8 cellular contexts compared by ENCODE assay signal in the genomic region with DNA sequence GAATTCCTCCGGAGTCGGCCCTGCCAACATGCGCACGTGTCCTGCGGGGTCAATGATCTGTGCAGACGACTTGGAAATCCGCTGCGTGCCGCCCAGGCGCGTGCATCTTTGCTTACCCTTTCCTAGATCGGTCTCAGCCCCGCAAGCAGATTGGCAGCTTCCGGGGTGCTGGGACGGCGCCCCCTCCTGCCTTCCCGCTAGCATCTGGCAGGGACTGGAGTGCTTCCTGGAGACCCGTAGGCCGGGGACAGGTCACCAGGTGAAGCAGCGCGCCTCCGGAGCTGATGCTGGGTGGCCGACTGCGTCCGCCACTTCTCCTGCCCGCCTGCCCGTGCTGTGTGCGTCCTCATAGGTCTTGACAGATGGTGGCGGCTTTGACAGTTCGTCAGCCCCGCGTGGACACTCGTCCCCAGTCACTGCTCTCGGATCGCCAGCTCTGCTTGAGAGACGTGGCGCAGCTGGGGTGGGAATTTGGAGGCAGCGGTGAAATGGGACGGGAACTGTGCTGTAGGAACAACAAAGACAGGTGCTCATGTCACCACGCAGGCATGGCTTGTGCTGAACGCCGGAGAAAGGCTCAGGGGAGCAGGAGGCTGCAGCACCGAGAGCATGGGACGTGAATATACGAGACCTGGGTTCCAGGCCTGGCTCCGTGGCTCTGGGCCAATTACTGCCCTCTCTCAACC. TPM values are rescaled to one million over a fixed set of nuclear protein-coding genes. Genes with fewer than 3 reads are reported as not detected.
DNase-seq lines count a peak whose midpoint lies in the region; ATAC-seq and TF ChIP-seq lines count a peak whose summit lies in the region.

No MANE protein-coding gene starts in this region.

- peak overlapping the region; percentile 46 for H3K4me2 ChIP-seq in PC-9

- no peaks in the 10 kb centered on the region for H3K79me2 ChIP-seq in PC-9 (ENCODE audit: low read depth)

- H3K27me3 ChIP-seq in PC-9 (ENCODE audit: insufficient read depth, low read depth) (peaks cover 25% of the 10 kb centered on the region), mucosa of rectum (ENCODE audit: control insufficient read depth in 2 of 2, insufficient read depth in 2 of 2, low read length in 2 of 2) (peaks cover 26 to 27% of the 10 kb centered on the region in 2 donors), upper lobe of right lung (peaks cover 48% of the 10 kb centered on the region)

- peak overlapping the region in 1 of 2 donors; percentile 42 for H3K9ac ChIP-seq in mucosa of rectum (ENCODE audit: low read depth in 1 of 2, low read length in 2 of 2)

- CTCF ChIA-PET in PC-9 (lab: Charles Lee) = interaction anchor here (0.6 to 1.0 kb wide), 6 partner anchors 377 to 493 kb away, joined by 3 to 13 read pairs (median 5); no protein-coding TSS in a partner anchor

- H4K20me1 ChIP-seq in PC-9 (ENCODE audit: insufficient read depth) = no peaks in the 10 kb centered on the region

- no peak overlapping the region for H3K27ac ChIP-seq in PC-9
- H3K27ac ChIP-seq in mucosa of rectum (ENCODE audit: low read depth in 2 of 2, low read length in 2 of 2) = no peak overlapping the region
- no peak overlapping the region for H3K27ac ChIP-seq in upper lobe of right lung

- H3K4me1 ChIP-seq in PC-9 (replicated peaks; ENCODE audit: insufficient read depth) = no peaks in the 10 kb centered on the region
- peaks cover 8 to 17% of the 10 kb centered on the region in 2 donors for H3K4me1 ChIP-seq in mucosa of rectum (ENCODE audit: control insufficient read depth in 2 of 2, insufficient read depth in 2 of 2, low read length in 2 of 2)
- H3K4me1 ChIP-seq in upper lobe of right lung = peaks cover 12% of the 10 kb centered on the region

- no peaks in the 10 kb centered on the region for H3F3A ChIP-seq in PC-9 (ENCODE audit: insufficient read depth, low read depth)

- intact Hi-C loops in PC-9 (cut with micrococcal nuclease; ENCODE audit: unreplicated experiment) (loop anchor here (1.0 to 10.0 kb wide), 4 partner anchors 378 to 1821 kb away; no protein-coding TSS in a partner anchor), upper lobe of right lung (cut with DNase I) (loop anchor here (10.0 kb wide), 1 partner anchor 381 kb away; no protein-coding TSS in a partner anchor)

- peak; percentile 26 for DNase-seq in stimulated activated CD4-positive, alpha-beta T cell treated with anti-CD3 and anti-CD28 coated beads, Interleukin-4, amount 100 ng/mL, for 24 hours
- DNase-seq in stimulated activated CD4-positive, alpha-beta T cell treated with anti-CD3 and anti-CD28 coated beads, Interleukin-4, amount 100 ng/mL, for 4 hours = no peak
- DNase-seq in PC-9 (no peak), ecto neural progenitor cell (ENCODE audit: low spot score) (peak; percentile 71), upper lobe of right lung (peak; percentile 70), foreskin melanocyte (no peak)

- no TSS peak for BruUV-seq in PC-9 (replicated peaks; lab: Mats Ljungman, UMichigan)

- H3K9me3 ChIP-seq in PC-9 (ENCODE audit: insufficient read depth, low read depth) = no peaks in the 10 kb centered on the region
- no peaks in the 10 kb centered on the region for H3K9me3 ChIP-seq in mucosa of rectum (ENCODE audit: control insufficient read depth in 2 of 2, low read length in 2 of 2)
- no peaks in the 10 kb centered on the region for H3K9me3 ChIP-seq in upper lobe of right lung

- no peaks in the 10 kb centered on the region for H3K36me3 ChIP-seq in PC-9 (ENCODE audit: low read depth)
- H3K36me3 ChIP-seq in mucosa of rectum (ENCODE audit: control insufficient read depth in 2 of 2, insufficient read depth in 2 of 2, low read length in 2 of 2) = no peaks in the 10 kb centered on the region
- no peaks in the 10 kb centered on the region for H3K36me3 ChIP-seq in upper lobe of right lung

- no peak for TF ChIP-seq CTCF in PC-9 (conservative IDR thresholded peaks at IDR 0.05)
- peak; percentile 8 for TF ChIP-seq CTCF in upper lobe of right lung (IDR thresholded peaks at IDR 0.05)

- ATAC-seq in HG02852 (IDR thresholded peaks at IDR 0.05; ENCODE audit: unreplicated experiment) = peak; percentile 30
- ATAC-seq in upper lobe of right lung = peak; percentile 45

- H3K9me2 ChIP-seq in PC-9 (ENCODE audit: insufficient read depth) = no peaks in the 10 kb centered on the region

- H3K4me3 ChIP-seq in PC-9 (no peak overlapping the region), mucosa of rectum (ENCODE audit: low read length in 2 of 2) (peak overlapping the region; percentile 70 to 73), upper lobe of right lung (peak overlapping the region; percentile 47)

- no peak overlapping the region for H2AFZ ChIP-seq in PC-9

- POLR2A ChIA-PET in PC-9 (lab: Charles Lee; ENCODE audit: unreplicated experiment) = interaction anchor here (0.6 kb wide), 1 partner anchor 243 kb away, joined by 5 read pairs; no protein-coding TSS in a partner anchor

RNA-seq across cellular contexts. Expression of a gene that starts 21.9 kb away (rescaled TPM):
- not detected in 2 replicates for total RNA-seq in PC-9 (2021)
- not detected for total RNA-seq in upper lobe of right lung

RNA-seq across cellular contexts. Expression of a gene that starts 37.3 kb away (rescaled TPM):
- total RNA-seq in PC-9 (2021) (not detected in 2 replicates), upper lobe of right lung (not detected)

Comparison
In these comparisons a context has a peak if more than half of its experiments do, and no peak if none do; other contexts are left out.
1. DNase-seq: peak in stimulated activated CD4-positive, alpha-beta T cell treated with anti-CD3 and anti-CD28 coated beads, Interleukin-4, amount 100 ng/mL, for 24 hours (single experiment), ecto neural progenitor cell (single experiment) and upper lobe of right lung (single experiment); none in stimulated activated CD4-positive, alpha-beta T cell treated with anti-CD3 and anti-CD28 coated beads, Interleukin-4, amount 100 ng/mL, for 4 hours (0 of 2), PC-9 (0 of 2) and foreskin melanocyte (single experiment).